Comparison of ENCODE assay signal across 13 cellular contexts in the genomic region with DNA sequence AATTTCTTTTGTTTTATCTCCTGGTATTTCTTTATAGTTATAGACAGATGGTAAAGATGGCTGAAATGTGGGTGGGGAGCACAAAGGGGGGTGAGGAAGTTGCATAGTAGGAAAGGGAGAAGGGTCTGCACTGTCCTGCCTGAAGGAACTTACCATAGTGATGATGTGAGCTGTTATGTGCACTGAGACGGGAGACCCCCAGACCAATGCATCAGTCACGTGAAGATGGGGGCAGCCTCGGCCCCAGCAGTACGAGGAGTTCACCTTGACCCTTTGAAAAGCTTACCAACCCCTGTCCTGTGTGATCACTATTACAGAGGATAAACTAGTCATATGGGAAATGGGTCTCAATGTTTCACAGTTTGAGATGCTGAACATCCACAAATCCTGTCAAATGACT.
DNase-seq lines count a peak whose midpoint lies in the region; ATAC-seq and TF ChIP-seq lines count a peak whose summit lies in the region.
"Had no signal": no experiment of that assay in that cellular context is flagged by ENCODE, and none has a peak within 500 bp of the region (broad histone marks: within the 10 kb centered on the region; RNA-seq: fewer than 3 reads in every experiment).

No MANE protein-coding gene starts in this region.

- no peak overlapping the region for H3K4me3 ChIP-seq in left ventricle myocardium inferior
- no peak overlapping the region for H3K4me3 ChIP-seq in right atrium auricular region
- H3K4me3 ChIP-seq in mesenchymal stem cell (ENCODE audit: insufficient read depth in 1 of 2, low read depth in 1 of 2, low read length in 2 of 2): no peak overlapping the region
- H3K4me3 ChIP-seq in upper lobe of right lung: no peak overlapping the region
- H3K4me3 ChIP-seq in mammary epithelial cell (replicated peaks in 1 of 3; ENCODE audit: insufficient read depth in 1 of 3, low read depth in 2 of 3, low read length in 3 of 3): no peak overlapping the region
- no peak overlapping the region for H3K4me3 ChIP-seq in GM23248
- H3K4me3 ChIP-seq: BLaER1, GM23338, HAP-1 had no signal

- peak overlapping the region in 1 of 2 experiments; percentile 27 for H2BK12ac ChIP-seq in mesenchymal stem cell (ENCODE audit: low read length in 2 of 2)

- H3K18ac ChIP-seq in mesenchymal stem cell (ENCODE audit: low read depth in 1 of 2, low read length in 2 of 2): no peak overlapping the region

- H4K20me1 ChIP-seq in mammary epithelial cell (ENCODE audit: insufficient read depth, low read length) (no peaks in the 10 kb centered on the region), GM23248 (ENCODE audit: insufficient read depth) (no peaks in the 10 kb centered on the region)
- H4K20me1 ChIP-seq: BLaER1 had no signal

- no peak overlapping the region for H2BK5ac ChIP-seq in mesenchymal stem cell (ENCODE audit: low read depth, low read length, poor library complexity, severe bottlenecking)

- TF ChIP-seq CTCF in left ventricle myocardium inferior (IDR thresholded peaks at IDR 0.05; ENCODE audit: borderline replicate concordance) (no peak), right atrium auricular region (IDR thresholded peaks at IDR 0.05) (no peak), upper lobe of right lung (IDR thresholded peaks at IDR 0.05) (no peak), mammary epithelial cell (conservative IDR thresholded peaks at IDR 0.05 in 1 of 2, IDR thresholded peaks at IDR 0.05 in 1 of 2; ENCODE audit: extremely low read depth in 1 of 2, insufficient read depth in 1 of 2, low read depth in 1 of 2, low read length in 2 of 2) (no peak)

- H3K79me2 ChIP-seq in mammary epithelial cell (ENCODE audit: insufficient read depth, low read length) (no peaks in the 10 kb centered on the region), GM23248 (ENCODE audit: insufficient read depth) (no peaks in the 10 kb centered on the region)

- 0 out of 2 replicates have a peak, but pooled peaks cover 9% of the 10 kb centered on the region for H3F3A ChIP-seq in GM23248 (ENCODE audit: insufficient read depth)

- no peak overlapping the region for H3K4me2 ChIP-seq in mesenchymal stem cell (ENCODE audit: low read length, poor library complexity, severe bottlenecking)
- H3K4me2 ChIP-seq in mammary epithelial cell (ENCODE audit: insufficient read depth, low read depth, low read length): no peak overlapping the region
- H3K4me2 ChIP-seq in GM23248 (ENCODE audit: unreplicated experiment): no peak overlapping the region
- H3K4me2 ChIP-seq: BLaER1, GM23338 had no signal

- H4K8ac ChIP-seq in mesenchymal stem cell (ENCODE audit: low read length): no peak overlapping the region

- H2AFZ ChIP-seq in mesenchymal stem cell (ENCODE audit: low read depth, low read length) (no peak overlapping the region), mammary epithelial cell (ENCODE audit: low read depth, low read length) (no peak overlapping the region), GM23248 (no peak overlapping the region)
- H2AFZ ChIP-seq: GM23338 had no signal

- no peak for ATAC-seq in upper lobe of right lung

- in situ Hi-C loops in mammary epithelial cell (cut with MboI; ENCODE audit: low sequenced_read_pairs in 2 of 2) (loop anchor here (10.0 to 25.0 kb wide), 3 partner anchors 169 to 549 kb away; no protein-coding TSS in a partner anchor), GM23248 (cut with MboI) (no loop called here)

- H2BK120ac ChIP-seq in mesenchymal stem cell (ENCODE audit: low read depth, low read length): no peak overlapping the region

- dilution Hi-C loops in mammary epithelial cell (cut with HindIII; ENCODE audit: low sequenced_read_pairs): loop anchor here (5.0 kb wide), 2 partner anchors 52 to 97 kb away; no protein-coding TSS in a partner anchor

- H3K36me3 ChIP-seq in left ventricle myocardium inferior (no peaks in the 10 kb centered on the region), right atrium auricular region (no peaks in the 10 kb centered on the region), mesenchymal stem cell (ENCODE audit: control insufficient read depth in 1 of 2, insufficient read depth in 2 of 2, low read depth in 1 of 2, low read length in 2 of 2) (no peaks in the 10 kb centered on the region), upper lobe of right lung (no peaks in the 10 kb centered on the region), mammary epithelial cell (ENCODE audit: insufficient read depth, low read length) (no peaks in the 10 kb centered on the region), GM23248 (ENCODE audit: low read depth) (no peaks in the 10 kb centered on the region)
- H3K36me3 ChIP-seq: BLaER1, HAP-1 had no signal

- no peak overlapping the region for H4K91ac ChIP-seq in mesenchymal stem cell (ENCODE audit: low read length)

- no peak overlapping the region for H3K23ac ChIP-seq in mesenchymal stem cell (ENCODE audit: low read length in 2 of 2)

- H3K27ac ChIP-seq in left ventricle myocardium inferior (replicated peaks) (peak overlapping the region; percentile 18), right atrium auricular region (no peak overlapping the region), mesenchymal stem cell (ENCODE audit: low read length, poor library complexity, severe bottlenecking) (no peak overlapping the region), upper lobe of right lung (no peak overlapping the region), mammary epithelial cell (ENCODE audit: insufficient read depth, low read depth, low read length) (no peak overlapping the region), GM23248 (no peak overlapping the region)
- H3K27ac ChIP-seq: 22Rv1, BLaER1, C4-2B had no signal

- H3K9me3 ChIP-seq in left ventricle myocardium inferior (replicated peaks) (peaks cover 16% of the 10 kb centered on the region), right atrium auricular region (peaks cover 0 to 3% of the 10 kb centered on the region in 2 donors), mesenchymal stem cell (ENCODE audit: control insufficient read depth, low read length) (peaks cover 10% of the 10 kb centered on the region), upper lobe of right lung (no peaks in the 10 kb centered on the region), mammary epithelial cell (replicated peaks; ENCODE audit: insufficient read depth, low read length) (no peaks in the 10 kb centered on the region), GM23248 (ENCODE audit: low read depth) (no peaks in the 10 kb centered on the region)
- H3K9me3 ChIP-seq: BLaER1, Caco-2, HAP-1 had no signal

- intact Hi-C loops in left ventricle myocardium inferior (cut with micrococcal nuclease): loop anchor here (2.0 kb wide), 1 partner anchor 553 kb away; no protein-coding TSS in a partner anchor
- intact Hi-C loops in upper lobe of right lung (cut with DNase I): no loop called here
- intact Hi-C loops in mammary epithelial cell (cut with micrococcal nuclease): loop anchor here (1.0 to 10.0 kb wide), 9 partner anchors 36 to 889 kb away; no protein-coding TSS in a partner anchor

- H3K27me3 ChIP-seq in left ventricle myocardium inferior (ENCODE audit: low read depth) (no peaks in the 10 kb centered on the region), right atrium auricular region (no peaks in the 10 kb centered on the region), mesenchymal stem cell (ENCODE audit: control insufficient read depth in 1 of 2, insufficient read depth in 1 of 2, low read length in 2 of 2) (no peaks in the 10 kb centered on the region), upper lobe of right lung (no peaks in the 10 kb centered on the region), mammary epithelial cell (ENCODE audit: insufficient read depth, low read length) (no peaks in the 10 kb centered on the region), GM23248 (replicated peaks; ENCODE audit: insufficient read depth) (no peaks in the 10 kb centered on the region)
- H3K27me3 ChIP-seq: BLaER1 had no signal

- H2AK5ac ChIP-seq in mesenchymal stem cell (ENCODE audit: low read length, severe bottlenecking): no peak overlapping the region

- CTCF ChIA-PET in mammary epithelial cell (lab: Charles Lee; ENCODE audit: low non-redundant PET): interaction anchor here (0.5 to 1.7 kb wide), 7 partner anchors 29 to 1624 kb away, joined by 3 to 27 read pairs (median 6); no protein-coding TSS in a partner anchor

- H3K4ac ChIP-seq in mesenchymal stem cell (ENCODE audit: low read depth in 1 of 2, low read length in 2 of 2): no peak overlapping the region

- BruUV-seq in mammary epithelial cell (replicated peaks; lab: Mats Ljungman, UMichigan): no TSS peak

- H3K14ac ChIP-seq in mesenchymal stem cell (ENCODE audit: low read length in 2 of 2): no peak overlapping the region

- H3K9me2 ChIP-seq in GM23248 (ENCODE audit: insufficient read depth): no peaks in the 10 kb centered on the region

- H3K79me1 ChIP-seq in mesenchymal stem cell (replicated peaks; ENCODE audit: low read length, poor library complexity, severe bottlenecking): no peaks in the 10 kb centered on the region

- DNase-seq in left ventricle myocardium inferior: no peak
- no peak for DNase-seq in right atrium auricular region (ENCODE audit: low spot score)
- DNase-seq in mesenchymal stem cell: no peak
- peak; percentile 20 for DNase-seq in upper lobe of right lung
- no peak for DNase-seq in mammary epithelial cell
- no peak for DNase-seq in GM23248
- DNase-seq in NCI-H1436 treated with DMSO at 0.1 percent for 48 hours (lab: John Stamatoyannopoulos, UW): no peak

- H3K9ac ChIP-seq in mesenchymal stem cell (ENCODE audit: low read length) (no peak overlapping the region), mammary epithelial cell (ENCODE audit: insufficient read depth, low read length) (no peak overlapping the region), GM23248 (no peak overlapping the region)
- H3K9ac ChIP-seq: BLaER1 had no signal

- H3K4me1 ChIP-seq in left ventricle myocardium inferior (peaks cover 17% of the 10 kb centered on the region), right atrium auricular region (peaks cover 0 to 12% of the 10 kb centered on the region in 2 donors), mesenchymal stem cell (ENCODE audit: control insufficient read depth, insufficient read depth, low read depth, low read length) (peaks cover 12% of the 10 kb centered on the region), upper lobe of right lung (peaks cover 6% of the 10 kb centered on the region), mammary epithelial cell (ENCODE audit: insufficient read depth, low read length) (peaks cover 2% of the 10 kb centered on the region), GM23248 (ENCODE audit: insufficient read depth) (peaks cover 10% of the 10 kb centered on the region)

- H2BK15ac ChIP-seq in mesenchymal stem cell (ENCODE audit: low read depth, poor library complexity, severe bottlenecking): peak overlapping the region; percentile 35

- 100% methylated on average over 2 of the region's 4 CpGs for WGBS in mesenchymal stem cell
- WGBS in mammary epithelial cell (ENCODE audit: low coverage, missing lambda C conversion rate): 93% methylated on average over 4 of the region's 4 CpGs
- 95% methylated on average over 4 of the region's 4 CpGs for WGBS in GM23248 (ENCODE audit: low coverage in 1 of 2, low lambda C conversion rate in 2 of 2, missing lambda C conversion rate in 2 of 2), 2 experiments
